17 cellular contexts compared by ENCODE assay signal in genomic region chr17:74798239-74798707, GRCh38. TPM values are rescaled to one million over a fixed set of nuclear protein-coding genes. Genes with fewer than 3 reads are reported as not detected.
A peak's percentile ranks its signal among the peaks of the same experiment; 100 is the strongest.
DNase-seq lines count a peak whose midpoint lies in the region; ATAC-seq and TF ChIP-seq lines count a peak whose summit lies in the region.
"Had no signal": no experiment of that assay in that cellular context is flagged by ENCODE, and none has a peak within 500 bp of the region (broad histone marks: within the 10 kb centered on the region; RNA-seq: fewer than 3 reads in every experiment).

No MANE protein-coding gene starts in this region.

- H3K9me3 Mint-ChIP-seq in osteocyte (ENCODE audit: unreplicated experiment) = no peaks in the 10 kb centered on the region
- H3K9me3 Mint-ChIP-seq: stimulated activated memory B cell treated with anti-CD40 and anti-IgM and Interleukin-4, amounts not matched to agents 10 μg/mL and 1 μg/mL and 100 μg/mL, for 72 hours had no signal

- no peak overlapping the region for H3K4me3 Mint-ChIP-seq in osteocyte (ENCODE audit: unreplicated experiment)
- H3K4me3 Mint-ChIP-seq: stimulated activated memory B cell treated with anti-CD40 and anti-IgM and Interleukin-4, amounts not matched to agents 10 μg/mL and 1 μg/mL and 100 μg/mL, for 72 hours had no signal

- TF ChIP-seq RAD21 in Ishikawa (IDR thresholded peaks at IDR 0.05; ENCODE audit: low read depth) = no peak

- peaks cover 30% of the 10 kb centered on the region for H3K36me3 Mint-ChIP-seq in osteocyte (ENCODE audit: unreplicated experiment)

- peak; percentile 54; the same call in 1 of the 2 replicates for TF ChIP-seq EP300 in Ishikawa (IDR thresholded peaks at IDR 0.05; ENCODE audit: borderline replicate concordance)

- H3K27me3 Mint-ChIP-seq in osteocyte (ENCODE audit: unreplicated experiment) = no peaks in the 10 kb centered on the region
- H3K27me3 Mint-ChIP-seq: stimulated activated memory B cell treated with anti-CD40 and anti-IgM and Interleukin-4, amounts not matched to agents 10 μg/mL and 1 μg/mL and 100 μg/mL, for 72 hours had no signal

- H3K4me1 Mint-ChIP-seq in osteocyte (ENCODE audit: unreplicated experiment) = peaks cover 28% of the 10 kb centered on the region
- H3K4me1 Mint-ChIP-seq: stimulated activated memory B cell treated with anti-CD40 and anti-IgM and Interleukin-4, amounts not matched to agents 10 μg/mL and 1 μg/mL and 100 μg/mL, for 72 hours had no signal

- ATAC-seq in HG03108 (IDR thresholded peaks at IDR 0.05; ENCODE audit: unreplicated experiment) (no peak), HG03196 (IDR thresholded peaks at IDR 0.05; ENCODE audit: unreplicated experiment) (no peak), GM18502 (IDR thresholded peaks at IDR 0.05; ENCODE audit: poor library complexity, unreplicated experiment) (no peak)
- ATAC-seq: HCT116; left lobe of liver; stimulated activated memory B cell treated with anti-CD40 and anti-IgM and Interleukin-4, amounts not matched to agents 10 μg/mL and 1 μg/mL and 100 μg/mL, for 72 hours had no signal

- TF ChIP-seq CTCF in osteocyte (IDR thresholded peaks at IDR 0.05) = no peak

- H3K27ac Mint-ChIP-seq in osteocyte (ENCODE audit: unreplicated experiment) = peak overlapping the region; percentile 75
- H3K27ac Mint-ChIP-seq: stimulated activated memory B cell treated with anti-CD40 and anti-IgM and Interleukin-4, amounts not matched to agents 10 μg/mL and 1 μg/mL and 100 μg/mL, for 72 hours had no signal

- peak; percentile 79 for DNase-seq in EL
- peak; percentile 62 for DNase-seq in dermis blood vessel endothelial cell
- DNase-seq in osteocyte (ENCODE audit: extremely low spot score, unreplicated experiment) = no peak
- DNase-seq in NCI-H774 (lab: John Stamatoyannopoulos, UW) = no peak
- DNase-seq: activated CD4-positive, alpha-beta T cell treated with anti-CD3 and anti-CD28 coated beads, Interleukin-2, amount 50 U/mL, for 4 hours; activated naive CD4-positive, alpha-beta T cell; aorta; RPMI8226; stimulated activated CD4-positive, alpha-beta T cell treated with anti-CD3 and anti-CD28 coated beads, Interleukin-15, amount 100 ng/mL, for 24 hours; tibial artery had no signal

TF ChIP-seq in Ishikawa, 13 proteins besides CTCF, POLR2A, EP300 and RAD21:
- TF ChIP-seq YY1 (IDR thresholded peaks at IDR 0.05; ENCODE audit: low read depth) (no peak), FOXM1 (IDR thresholded peaks at IDR 0.05; ENCODE audit: borderline replicate concordance, low read depth) (no peak), REST (IDR thresholded peaks at IDR 0.05; ENCODE audit: low read depth) (no peak), NFIC (IDR thresholded peaks at IDR 0.05) (peak; percentile 55), TCF12 (IDR thresholded peaks at IDR 0.05; ENCODE audit: low read depth) (peak; percentile 62), USF1 (IDR thresholded peaks at IDR 0.05) (no peak), EGR1 (IDR thresholded peaks at IDR 0.05) (no peak), MAX (IDR thresholded peaks at IDR 0.05) (no peak), CREB1 (IDR thresholded peaks at IDR 0.05; ENCODE audit: low read depth) (no peak)

RNA-seq across cellular contexts. Expression of gene NAT9, which starts 22.1 kb away (rescaled TPM):
- total RNA-seq in dermis blood vessel endothelial cell = 29.9 and 37.6 TPM in 2 replicates
- total RNA-seq in osteocyte = 48.6 and 52.5 TPM in 2 replicates

RNA-seq across cellular contexts. Expression of gene NHERF1, which starts 49.8 kb away (rescaled TPM):
- total RNA-seq in dermis blood vessel endothelial cell (10.4 and 22.5 TPM in 2 replicates), osteocyte (117 and 125 TPM in 2 replicates)

Comparison
In these comparisons a context has a peak if more than half of its experiments do, and no peak if none do; other contexts are left out.
1. DNase-seq: peak in EL (single experiment) and dermis blood vessel endothelial cell (single experiment); none in osteocyte (single experiment) and NCI-H774 (single experiment).